Comparison of ENCODE assay signal across 8 cellular contexts in genomic region chr1:28877132-28877781, GRCh38. TPM values are rescaled to one million over a fixed set of nuclear protein-coding genes. Genes with fewer than 3 reads are reported as not detected.
DNase-seq lines count a peak whose midpoint lies in the region; ATAC-seq and TF ChIP-seq lines count a peak whose summit lies in the region.

No MANE protein-coding gene starts in this region.

- no peaks in the 10 kb centered on the region for H3K36me3 Mint-ChIP-seq in endodermal cell (ENCODE audit: low read depth)

- H3K4me1 Mint-ChIP-seq in endodermal cell, result peaks cover 7% of the 10 kb centered on the region

- no peak for ATAC-seq in HG02885 (IDR thresholded peaks at IDR 0.05; ENCODE audit: poor library complexity, unreplicated experiment)

- no peak overlapping the region for H3K4me3 Mint-ChIP-seq in endodermal cell

- H3K36me3 ChIP-seq in endodermal cell (ENCODE audit: control insufficient read depth, insufficient read depth, low read length), result no peaks in the 10 kb centered on the region

- H3K9me3 Mint-ChIP-seq in endodermal cell, result no peaks in the 10 kb centered on the region

- no peaks in the 10 kb centered on the region for H3K4me1 ChIP-seq in endodermal cell (ENCODE audit: control insufficient read depth, insufficient read depth, low read length)

- H3K27ac ChIP-seq in endodermal cell (ENCODE audit: low read depth, low read length), result no peak overlapping the region

- H3K9ac ChIP-seq in endodermal cell (ENCODE audit: extremely low read depth, low read length, poor library complexity, severe bottlenecking), result no peak overlapping the region

- no peaks in the 10 kb centered on the region for H3K27me3 ChIP-seq in endodermal cell (ENCODE audit: control insufficient read depth, insufficient read depth, low read length, poor library complexity, severe bottlenecking)

- H3K27ac Mint-ChIP-seq in endodermal cell, result no peak overlapping the region

- H3K27me3 Mint-ChIP-seq in endodermal cell (ENCODE audit: insufficient read depth), result peaks cover 2% of the 10 kb centered on the region

- no peak overlapping the region for H3K4me3 ChIP-seq in endodermal cell (ENCODE audit: low read length)

- TF ChIP-seq CTCF in endodermal cell (conservative IDR thresholded peaks at IDR 0.05), result peak; percentile 96

- no peaks in the 10 kb centered on the region for H3K9me3 ChIP-seq in endodermal cell (ENCODE audit: control insufficient read depth, low read length)

- WGBS in endodermal cell (ENCODE audit: insufficient coverage in 1 of 2, insufficient read length in 1 of 2), 2 experiments, result 34 to 53% methylated on average over 11 to 18 of the region's 18 CpGs

- DNase-seq in DMS53 treated with DMSO at 0.1 percent for 48 hours (lab: John Stamatoyannopoulos, UW; ENCODE audit: unreplicated experiment), result peak; percentile 91
- peak; percentile 78 for DNase-seq in HT1080 (ENCODE audit: low read depth)
- peak; percentile 51 for DNase-seq in NOMO-1 treated with DMSO at 0.1 percent for 48 hours (lab: John Stamatoyannopoulos, UW; ENCODE audit: unreplicated experiment)
- peak; percentile 90 for DNase-seq in activated CD8-positive, alpha-beta memory T cell treated with anti-CD3 and anti-CD28 coated beads for 24 hours
- peak; percentile 92 for DNase-seq in endodermal cell
- peak; percentile 80 for DNase-seq in midbrain (lab: John Stamatoyannopoulos, UW)
- DNase-seq in stimulated activated CD8-positive, alpha-beta memory T cell treated with anti-CD3 and anti-CD28 coated beads, Interleukin-4, amount 100 ng/mL, for 4 hours (ENCODE audit: low read depth in 2 of 2, low spot score in 1 of 2), result peak; percentile 44 to 64

RNA-seq across cellular contexts. Expression of gene EPB41, which starts 37.1 kb away (rescaled TPM):
- total RNA-seq in HT1080 (2014; rRNA removed; shearing (Covaris generic)), result 12.9 and 14.5 TPM in 2 replicates
- 5.4 and 6.5 TPM in 2 replicates for polyA plus RNA-seq in HT1080 (2015; cell fraction: cytosol; rRNA removed)
- 11.0 and 11.4 TPM in 2 replicates for polyA plus RNA-seq in HT1080 (2015; cell fraction: nucleus; rRNA removed)
- total RNA-seq in endodermal cell, result 10 to 100 TPM; 60.3 to 91.0 TPM
- polyA plus RNA-seq in endodermal cell (2013, experiment 1 of 2), result 72.3 TPM
- polyA plus RNA-seq in endodermal cell (2013, experiment 2 of 2), result 72.7 TPM
